Comparison of ENCODE assay signal across 13 cellular contexts in the genomic region with DNA sequence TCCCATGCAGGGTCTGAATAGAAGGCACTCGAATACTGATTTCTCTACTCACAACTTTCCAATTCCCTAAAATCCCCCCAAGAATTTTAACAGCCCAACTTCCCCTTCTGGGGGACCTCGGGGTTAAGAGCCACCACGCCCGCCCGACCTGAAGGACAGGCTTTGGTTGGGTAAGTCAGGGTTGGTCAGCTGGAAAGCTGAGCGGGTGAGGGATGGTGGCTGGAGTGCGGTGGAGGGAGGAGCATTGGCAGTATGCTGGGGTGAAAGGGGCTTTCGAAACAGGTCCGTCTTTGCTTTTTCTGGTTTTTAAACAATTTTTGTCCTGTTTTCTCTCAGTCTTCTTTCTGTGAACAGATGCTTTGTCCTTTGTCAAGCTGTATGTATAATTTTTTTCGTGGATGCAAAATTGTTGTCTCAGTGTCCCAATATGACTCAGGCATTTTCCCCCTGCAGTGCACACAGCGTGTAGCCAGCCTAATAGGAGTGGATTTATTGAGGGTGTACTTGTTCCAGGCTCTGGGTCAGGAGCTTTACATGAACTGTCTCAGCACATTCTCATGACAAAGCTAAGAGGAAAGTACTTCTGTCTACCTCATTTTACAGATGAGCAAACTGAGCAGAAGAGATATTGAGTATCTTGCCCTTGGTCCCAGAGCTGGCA. TPM values are rescaled to one million over a fixed set of nuclear protein-coding genes. Genes with fewer than 3 reads are reported as not detected.
DNase-seq lines count a peak whose midpoint lies in the region; ATAC-seq, FAIRE-seq and TF ChIP-seq lines count a peak whose summit lies in the region.
"Had no signal": no experiment of that assay in that cellular context is flagged by ENCODE, and none has a peak within 500 bp of the region (broad histone marks: within the 10 kb centered on the region; RNA-seq: fewer than 3 reads in every experiment).

No MANE protein-coding gene starts in this region.

- H3K36me3 ChIP-seq in GM12878 (ENCODE audit: control insufficient read depth in 2 of 2, insufficient read depth in 2 of 2, low read length in 1 of 2) (no peaks in the 10 kb centered on the region; a peak in 1 of 4 replicates), left lung (no peaks in the 10 kb centered on the region)
- H3K36me3 ChIP-seq: tibial artery had no signal

- RAD21 ChIA-PET in GM12878 (lab: Charles Lee; ENCODE audit: unreplicated experiment), result interaction anchor here (0.8 to 1.7 kb wide), 5 partner anchors 10 to 127 kb away, joined by 3 to 5 read pairs (median 4); no protein-coding TSS in a partner anchor

- peak overlapping the region; percentile 10 for H3K4me2 ChIP-seq in GM12878 (ENCODE audit: control insufficient read depth, insufficient read depth)

- no peak for DNase-seq in activated T-cell treated with anti-CD3 and anti-CD28 coated beads, Interleukin-2, amount 50 U/mL, for 24 hours
- DNase-seq in activated T-cell treated with anti-CD3 and anti-CD28 coated beads for 4 hours (no peak), GM12878 (ENCODE audit: low read depth, low spot score) (no peak), D721Med (ENCODE audit: insufficient read length, low spot score) (no peak), left lung (no peak), H54 (ENCODE audit: insufficient read length, low spot score) (no peak)
- DNase-seq: H9, T-helper 2 cell, tibial artery had no signal

- intact Hi-C loops in GM12878 (cut with micrococcal nuclease; ENCODE audit: unreplicated experiment) (no loop called here), left lung (cut with DNase I) (no loop called here)

- in situ Hi-C loops in GM12878 (cut with MboI), result no loop called here

- no peak overlapping the region for H3K4me3 Mint-ChIP-seq in activated T-cell treated with anti-CD3 and anti-CD28 coated beads, Interleukin-2, amount 50 U/mL, for 24 hours
- no peak overlapping the region for H3K4me3 Mint-ChIP-seq in stimulated activated memory B cell treated with anti-CD40 and anti-IgM and Interleukin-4, amounts not matched to agents 10 μg/mL and 1 μg/mL and 100 μg/mL, for 72 hours
- H3K4me3 Mint-ChIP-seq: brain, H9 had no signal

- no TSS peak for BruUV-seq in GM12878 (replicated peaks; lab: Mats Ljungman, UMichigan)

- no peak for TF ChIP-seq POLR2A in GM12878 (IDR thresholded peaks at IDR 0.05; ENCODE audit: low read depth, low read length)
- no peak for TF ChIP-seq POLR2A in H54 (IDR thresholded peaks at IDR 0.05; ENCODE audit: low read depth, low read length)

- peaks cover 39% of the 10 kb centered on the region for H3K36me3 Mint-ChIP-seq in activated T-cell treated with anti-CD3 and anti-CD28 coated beads, Interleukin-2, amount 50 U/mL, for 24 hours (ENCODE audit: low read depth)
- H3K36me3 Mint-ChIP-seq in stimulated activated memory B cell treated with anti-CD40 and anti-IgM and Interleukin-4, amounts not matched to agents 10 μg/mL and 1 μg/mL and 100 μg/mL, for 72 hours, result peaks cover 14% of the 10 kb centered on the region

- 9% methylated on average over 11 of the region's 11 CpGs for WGBS in GM12878 (ENCODE audit: insufficient coverage, insufficient replicate concordance, low lambda C conversion rate, missing lambda C conversion rate)

- H2AFZ ChIP-seq in GM12878 (ENCODE audit: control insufficient read depth, low read depth, low read length), result no peak overlapping the region

- H3K4me3 ChIP-seq in GM12878 (no peak overlapping the region), left lung (no peak overlapping the region)
- H3K4me3 ChIP-seq: tibial artery had no signal

- CTCF ChIA-PET in GM12878 (lab: Yijun Ruan, JAX), result interaction anchor here (1.1 to 2.4 kb wide), 4 partner anchors 10 to 127 kb away, joined by 3 to 11 read pairs (median 4); no protein-coding TSS in a partner anchor

- peaks cover 15% of the 10 kb centered on the region; the same call in 1 of the 2 replicates for H4K20me1 ChIP-seq in GM12878 (ENCODE audit: control insufficient read depth, insufficient read depth)

- peak overlapping the region; percentile 28; the same call in 1 of the 2 replicates for H3K9ac ChIP-seq in GM12878 (ENCODE audit: control insufficient read depth, insufficient read depth, low read length)

- peak overlapping the region; percentile 57; the same call in 1 of the 2 replicates for H3K27ac ChIP-seq in GM12878 (ENCODE audit: control insufficient read depth, insufficient read depth)
- no peak overlapping the region for H3K27ac ChIP-seq in left lung
- H3K27ac ChIP-seq: tibial artery had no signal

- no peak for TF ChIP-seq EP300 in GM12878 (IDR thresholded peaks at IDR 0.05; ENCODE audit: borderline replicate concordance in 1 of 2, control insufficient read depth in 1 of 2, low read depth in 2 of 2, low read length in 2 of 2)

- FAIRE-seq in GM12878 (lab: Jason Lieb, UNC) (peak; percentile 52), D721Med (lab: Jason Lieb, UNC) (no peak), H54 (lab: Jason Lieb, UNC) (no peak)

- TF ChIP-seq CTCF in GM12878 (IDR thresholded peaks at IDR 0.05 in 2 of 3, conservative IDR thresholded peaks at IDR 0.05 in 1 of 3; ENCODE audit: control insufficient read depth in 2 of 3, extremely low read depth in 1 of 3, insufficient read depth in 1 of 3, low read depth in 3 of 3, low read length in 3 of 3), result no peak
- no peak for TF ChIP-seq CTCF in D721Med (IDR thresholded peaks at IDR 0.05; ENCODE audit: insufficient read depth, missing control alignments)
- TF ChIP-seq CTCF in left lung (IDR thresholded peaks at IDR 0.05), result no peak

- H3K79me2 ChIP-seq in GM12878 (ENCODE audit: control insufficient read depth, insufficient read depth, low read length), result peaks cover 97% of the 10 kb centered on the region

- TF ChIP-seq RAD21 in GM12878 (IDR thresholded peaks at IDR 0.05; ENCODE audit: insufficient read depth, low read depth, low read length), result no peak

- peaks cover 100% of the 10 kb centered on the region for H3K4me1 Mint-ChIP-seq in activated T-cell treated with anti-CD3 and anti-CD28 coated beads, Interleukin-2, amount 50 U/mL, for 24 hours (ENCODE audit: low read depth)
- H3K4me1 Mint-ChIP-seq in stimulated activated memory B cell treated with anti-CD40 and anti-IgM and Interleukin-4, amounts not matched to agents 10 μg/mL and 1 μg/mL and 100 μg/mL, for 72 hours, result peaks cover 99% of the 10 kb centered on the region

- SMC1A ChIA-PET in GM12878 (lab: Charles Lee; ENCODE audit: uncharacterized antibody, unreplicated experiment), result interaction anchor here (0.6 to 1.8 kb wide), 9 partner anchors 10 to 61 kb away, joined by 3 to 10 read pairs (median 4); no protein-coding TSS in a partner anchor

- H3K9me3 ChIP-seq in GM12878 (replicated peaks; ENCODE audit: control insufficient read depth, insufficient read depth, low read length) (no peaks in the 10 kb centered on the region), left lung (no peaks in the 10 kb centered on the region)
- H3K9me3 ChIP-seq: tibial artery had no signal

- no peaks in the 10 kb centered on the region for H3K9me3 Mint-ChIP-seq in activated T-cell treated with anti-CD3 and anti-CD28 coated beads, Interleukin-2, amount 50 U/mL, for 24 hours
- H3K9me3 Mint-ChIP-seq in stimulated activated memory B cell treated with anti-CD40 and anti-IgM and Interleukin-4, amounts not matched to agents 10 μg/mL and 1 μg/mL and 100 μg/mL, for 72 hours, result no peaks in the 10 kb centered on the region
- H3K9me3 Mint-ChIP-seq: H9 had no signal

- H3K27me3 ChIP-seq in GM12878 (replicated peaks in 1 of 2; ENCODE audit: control insufficient read depth in 2 of 2, insufficient read depth in 2 of 2, low read length in 1 of 2) (no peaks in the 10 kb centered on the region), left lung (no peaks in the 10 kb centered on the region)
- H3K27me3 ChIP-seq: tibial artery had no signal

- H3K27me3 Mint-ChIP-seq in activated T-cell treated with anti-CD3 and anti-CD28 coated beads, Interleukin-2, amount 50 U/mL, for 24 hours, result no peaks in the 10 kb centered on the region
- no peaks in the 10 kb centered on the region for H3K27me3 Mint-ChIP-seq in stimulated activated memory B cell treated with anti-CD40 and anti-IgM and Interleukin-4, amounts not matched to agents 10 μg/mL and 1 μg/mL and 100 μg/mL, for 72 hours
- H3K27me3 Mint-ChIP-seq: brain had no signal

- POLR2A ChIA-PET in GM12878 (lab: Charles Lee), result interaction anchor here (0.9 to 2.1 kb wide), 5 partner anchors 12 to 47 kb away, joined by 3 to 6 read pairs (median 4); no protein-coding TSS in a partner anchor

- H3K27ac Mint-ChIP-seq in activated T-cell treated with anti-CD3 and anti-CD28 coated beads, Interleukin-2, amount 50 U/mL, for 24 hours, result peak overlapping the region; percentile 82
- peak overlapping the region; percentile 76 for H3K27ac Mint-ChIP-seq in stimulated activated memory B cell treated with anti-CD40 and anti-IgM and Interleukin-4, amounts not matched to agents 10 μg/mL and 1 μg/mL and 100 μg/mL, for 72 hours

- H3K4me1 ChIP-seq in GM12878 (ENCODE audit: control insufficient read depth, insufficient read depth, low read length) (peaks cover 74% of the 10 kb centered on the region), left lung (peaks cover 5 to 69% of the 10 kb centered on the region in 2 donors)

- ATAC-seq in HG02610 (IDR thresholded peaks at IDR 0.05; ENCODE audit: unreplicated experiment), result peak; percentile 54
- peak; percentile 34 for ATAC-seq in GM12878
- ATAC-seq in stimulated activated memory B cell treated with anti-CD40 and anti-IgM and Interleukin-4, amounts not matched to agents 10 μg/mL and 1 μg/mL and 100 μg/mL, for 72 hours, result peak; percentile 56
- ATAC-seq in left lung, result no peak
- ATAC-seq: sciatic nerve had no signal

RNA-seq across cellular contexts. Expression of a gene that starts 50.9 kb away (rescaled TPM):
- 91.0 and 96.5 TPM in 2 replicates for total RNA-seq in GM12878 (2013; cell fraction: nucleolus; rRNA removed)
- total RNA-seq in GM12878 (2014; rRNA removed), result 52.2 and 61.7 TPM in 2 replicates
- 66.3 and 68.6 TPM in 2 replicates for total RNA-seq in GM12878 (2014; rRNA removed; fragmentation: Illumina TruSeq; extraction: Trizol)
- total RNA-seq in GM12878 (2021), result 87.0 and 88.1 TPM in 2 replicates
- 66.2 TPM for polyA plus RNA-seq in GM12878 (2011; ENCODE audit: low read depth)
- polyA plus RNA-seq in GM12878 (2011; rRNA removed), result 56.7 and 70.4 TPM in 2 replicates
- polyA plus RNA-seq in GM12878 (2011; cell fraction: cytosol; rRNA removed), result 43.2 and 61.8 TPM in 2 replicates
- polyA plus RNA-seq in GM12878 (2011; cell fraction: nucleus; rRNA removed), result 59.5 and 64.2 TPM in 2 replicates
- polyA plus RNA-seq in GM12878 (2012), result 87.5 and 98.1 TPM in 2 replicates
- 115 and 132 TPM in 2 replicates for polyA plus RNA-seq in GM12878 (2014; fragmentation: Illumina TruSeq; extraction: Trizol)
- 10 to 100 TPM in 1 of 2 experiments, 1 to 10 TPM in 1; 9.9 to 19.1 TPM for polyA plus RNA-seq in GM12878 (2014; fragmentation: Nextera tagmentation; extraction: Ambion mirVana)
- 49.5 and 53.6 TPM in 2 replicates for polyA plus RNA-seq in GM12878 (2014; rRNA removed)
- 1 to 10 TPM; 7.5 to 8.2 TPM for polyA plus RNA-seq in GM12878 (2016; fragmentation: Nextera tagmentation; extraction: Ambion mirVana)
- polyA minus RNA-seq in GM12878 (2011; rRNA and poly(A)+ RNA removed), result 30.6 and 38.6 TPM in 2 replicates
- 15.6 and 23.4 TPM in 2 replicates for polyA minus RNA-seq in GM12878 (2011; cell fraction: cytosol; rRNA and poly(A)+ RNA removed)
- 29.5 and 49.8 TPM in 2 replicates for polyA minus RNA-seq in GM12878 (2011; cell fraction: nucleus; rRNA and poly(A)+ RNA removed)
- 10 to 100 TPM; 81.5 to 84.0 TPM for total RNA-seq in left lung
